ENCODE assay signal across 8 cellular contexts in genomic region chr11:66289548-66290331, GRCh38. TPM values are rescaled to one million over a fixed set of nuclear protein-coding genes. Genes with fewer than 3 reads are reported as not detected.
A peak's percentile ranks its signal among the peaks of the same experiment; 100 is the strongest.
DNase-seq lines count a peak whose midpoint lies in the region; ATAC-seq and TF ChIP-seq lines count a peak whose summit lies in the region.

No MANE protein-coding gene starts in this region.

- H3K9me3 ChIP-seq in HUES6 (ENCODE audit: control insufficient read depth, insufficient read depth, low read depth, low read length): no peaks in the 10 kb centered on the region

- no peak for TF ChIP-seq CTCF in WI38 (IDR thresholded peaks at IDR 0.05; ENCODE audit: low read depth, low read length)

- peak overlapping the region; percentile 92 for H3K4me3 Mint-ChIP-seq in memory B cell

- H3K9ac ChIP-seq in HUES6 (ENCODE audit: low read length): peak overlapping the region; percentile 41

- peaks cover 13% of the 10 kb centered on the region for H3K4me1 ChIP-seq in HUES6 (ENCODE audit: control insufficient read depth, insufficient read depth, low read length)

- peaks cover 14% of the 10 kb centered on the region for H3K27me3 Mint-ChIP-seq in memory B cell

- H3K27me3 ChIP-seq in HUES6 (ENCODE audit: control insufficient read depth, insufficient read depth, low read length): peaks cover 49% of the 10 kb centered on the region

- DNase-seq in COLO668 (lab: John Stamatoyannopoulos, UW; ENCODE audit: unreplicated experiment) (peak; percentile 75), dermis blood vessel endothelial cell (peak; percentile 79), memory B cell (ENCODE audit: low spot score in 2 of 2) (no peak), NCI-H526 treated with DMSO at 0.1 percent for 48 hours (lab: John Stamatoyannopoulos, UW) (no peak)
- DNase-seq in stimulated activated CD8-positive, alpha-beta memory T cell treated with anti-CD3 and anti-CD28 coated beads, Interleukin-15, amount 100 ng/mL, for 4 hours (ENCODE audit: low read depth in 2 of 2): peak; percentile 62 to 65

- peak overlapping the region; percentile 84 for H3K27ac Mint-ChIP-seq in memory B cell

- H3K27ac ChIP-seq in HUES6 (ENCODE audit: low read depth, low read length): no peak overlapping the region

- no peaks in the 10 kb centered on the region for H3K9me3 Mint-ChIP-seq in memory B cell

- peaks cover 15% of the 10 kb centered on the region for H3K36me3 ChIP-seq in HUES6 (ENCODE audit: control insufficient read depth, insufficient read depth, low read length)

- peaks cover 28% of the 10 kb centered on the region for H3K4me1 Mint-ChIP-seq in memory B cell

- H3K4me3 ChIP-seq in HUES6 (ENCODE audit: low read depth, low read length) (peak overlapping the region; percentile 77), WI38 (ENCODE audit: low read depth, low read length) (peak overlapping the region; percentile 91)

- peak; percentile 32 for ATAC-seq in GM21360 (IDR thresholded peaks at IDR 0.05; ENCODE audit: unreplicated experiment)
- peak; percentile 29 for ATAC-seq in memory B cell (ENCODE audit: low read depth)

- H3K36me3 Mint-ChIP-seq in memory B cell: no peaks in the 10 kb centered on the region

RNA-seq across cellular contexts. Expression of gene YIF1A, which starts 0.8 kb away (rescaled TPM):
- total RNA-seq in dermis blood vessel endothelial cell: 111 and 159 TPM in 2 replicates

RNA-seq across cellular contexts. Expression of gene TMEM151A, which starts 2.0 kb away (rescaled TPM):
- not detected in 2 replicates for total RNA-seq in dermis blood vessel endothelial cell

RNA-seq across cellular contexts. Expression of gene CNIH2, which starts 11.8 kb away (rescaled TPM):
- total RNA-seq in dermis blood vessel endothelial cell: not detected in 2 replicates

RNA-seq across cellular contexts. Expression of gene RAB1B, which starts 21.3 kb away (rescaled TPM):
- total RNA-seq in dermis blood vessel endothelial cell: 77.8 and 196 TPM in 2 replicates

RNA-seq across cellular contexts. Expression of gene CD248, which starts 27.1 kb away (rescaled TPM):
- total RNA-seq in dermis blood vessel endothelial cell: 0.23 and 0.68 TPM in 2 replicates

Comparison
In these comparisons a context has a peak if more than half of its experiments do, and no peak if none do; other contexts are left out.
1. DNase-seq: peak in COLO668 (single experiment), dermis blood vessel endothelial cell (single experiment) and stimulated activated CD8-positive, alpha-beta memory T cell treated with anti-CD3 and anti-CD28 coated beads, Interleukin-15, amount 100 ng/mL, for 4 hours (2 of 2); none in memory B cell (0 of 2) and NCI-H526 treated with DMSO at 0.1 percent for 48 hours (single experiment).